8 cellular contexts compared by ENCODE assay signal in genomic region chr6:37048851-37049734, GRCh38. TPM values are rescaled to one million over a fixed set of nuclear protein-coding genes. Genes with fewer than 3 reads are reported as not detected.
DNase-seq lines count a peak whose midpoint lies in the region; ATAC-seq and TF ChIP-seq lines count a peak whose summit lies in the region.

No MANE protein-coding gene starts in this region.

- H3K14ac ChIP-seq in mesenchymal stem cell (ENCODE audit: low read length in 2 of 2), result no peak overlapping the region

- H3K27me3 Mint-ChIP-seq in T-helper 17 cell, result no peaks in the 10 kb centered on the region
- H3K27me3 Mint-ChIP-seq in stimulated activated naive B cell treated with anti-CD40 and anti-IgM and Interleukin-4, amounts not matched to agents 10 μg/mL and 1 μg/mL and 100 μg/mL, for 72 hours, result no peaks in the 10 kb centered on the region
- H3K27me3 Mint-ChIP-seq in Caco-2 (ENCODE audit: insufficient read depth, unreplicated experiment), result no peaks in the 10 kb centered on the region

- peak overlapping the region in 1 of 2 experiments; percentile 37 for H2BK12ac ChIP-seq in mesenchymal stem cell (ENCODE audit: low read length in 2 of 2)

- H2BK120ac ChIP-seq in mesenchymal stem cell (ENCODE audit: low read depth, low read length), result no peak overlapping the region

- H3K4me2 ChIP-seq in mesenchymal stem cell (ENCODE audit: low read length, poor library complexity, severe bottlenecking), result no peak overlapping the region

- no peak overlapping the region for H2BK5ac ChIP-seq in mesenchymal stem cell (ENCODE audit: low read depth, low read length, poor library complexity, severe bottlenecking)

- H4K91ac ChIP-seq in mesenchymal stem cell (ENCODE audit: low read length), result no peak overlapping the region

- H3K4me1 ChIP-seq in mesenchymal stem cell (ENCODE audit: control insufficient read depth, insufficient read depth, low read depth, low read length) (peaks cover 19% of the 10 kb centered on the region), Caco-2 (peaks cover 13% of the 10 kb centered on the region)

- DNase-seq in GM06990 (ENCODE audit: extremely low read depth, insufficient read length), result peak; percentile 57
- peak in 2 of 3 donors; percentile 42 to 57 for DNase-seq in T-helper 17 cell
- peak; percentile 75 for DNase-seq in astrocyte of the hippocampus (ENCODE audit: low read depth, low spot score)
- peak; percentile 90 for DNase-seq in mesenchymal stem cell
- peak; percentile 76 for DNase-seq in stimulated activated naive B cell treated with anti-CD40 and anti-IgM and Interleukin-4, amounts not matched to agents 10 μg/mL and 1 μg/mL and 100 μg/mL, for 72 hours
- no peak for DNase-seq in head of caudate nucleus
- no peak for DNase-seq in Caco-2

- H3K4ac ChIP-seq in mesenchymal stem cell (ENCODE audit: low read depth in 1 of 2, low read length in 2 of 2), result no peak overlapping the region

- no peaks in the 10 kb centered on the region for H3K36me3 Mint-ChIP-seq in T-helper 17 cell (ENCODE audit: low read depth)
- H3K36me3 Mint-ChIP-seq in stimulated activated naive B cell treated with anti-CD40 and anti-IgM and Interleukin-4, amounts not matched to agents 10 μg/mL and 1 μg/mL and 100 μg/mL, for 72 hours, result peaks cover 0 to 3% of the 10 kb centered on the region in 2 donors
- no peaks in the 10 kb centered on the region for H3K36me3 Mint-ChIP-seq in Caco-2 (ENCODE audit: insufficient read depth, unreplicated experiment)

- no peak overlapping the region for H3K23ac ChIP-seq in mesenchymal stem cell (ENCODE audit: low read length in 2 of 2)

- peak overlapping the region; percentile 17 for H3K9ac ChIP-seq in mesenchymal stem cell (ENCODE audit: low read length)

- H3K79me1 ChIP-seq in mesenchymal stem cell (replicated peaks; ENCODE audit: low read length, poor library complexity, severe bottlenecking), result no peaks in the 10 kb centered on the region

- no peak overlapping the region for H3K4me3 ChIP-seq in GM06990 (replicated peaks; ENCODE audit: low read depth, low read length)
- no peak overlapping the region for H3K4me3 ChIP-seq in mesenchymal stem cell (ENCODE audit: insufficient read depth in 1 of 2, low read depth in 1 of 2, low read length in 2 of 2)
- H3K4me3 ChIP-seq in Caco-2 (ENCODE audit: low read depth, low read length), result no peak overlapping the region

- peak overlapping the region; percentile 99 for H3K27ac Mint-ChIP-seq in T-helper 17 cell
- peak overlapping the region; percentile 96 for H3K27ac Mint-ChIP-seq in stimulated activated naive B cell treated with anti-CD40 and anti-IgM and Interleukin-4, amounts not matched to agents 10 μg/mL and 1 μg/mL and 100 μg/mL, for 72 hours
- no peak overlapping the region for H3K27ac Mint-ChIP-seq in Caco-2 (ENCODE audit: unreplicated experiment)

- H3K4me3 Mint-ChIP-seq in T-helper 17 cell (peak overlapping the region; percentile 93), Caco-2 (ENCODE audit: unreplicated experiment) (no peak overlapping the region)
- H3K4me3 Mint-ChIP-seq in stimulated activated naive B cell treated with anti-CD40 and anti-IgM and Interleukin-4, amounts not matched to agents 10 μg/mL and 1 μg/mL and 100 μg/mL, for 72 hours, result peak overlapping the region; percentile 38 to 66

- TF ChIP-seq CTCF in GM06990 (IDR thresholded peaks at IDR 0.05; ENCODE audit: insufficient read depth, low read length, poor library complexity, severe bottlenecking) (no peak), Caco-2 (IDR thresholded peaks at IDR 0.05; ENCODE audit: insufficient read depth in 1 of 2, low read depth in 1 of 2, low read length in 1 of 2, severe bottlenecking in 1 of 2, unreplicated experiment in 1 of 2) (no peak)

- CTCF ChIA-PET in Caco-2 (lab: Charles Lee), result interaction anchor here (1.0 kb wide), 1 partner anchor 161 kb away, joined by 3 read pairs; no protein-coding TSS in a partner anchor

- H3K27me3 ChIP-seq in GM06990 (replicated peaks; ENCODE audit: control insufficient read depth, insufficient read depth, low read length), result no peaks in the 10 kb centered on the region
- peaks cover 0 to 9% of the 10 kb centered on the region in 2 experiments for H3K27me3 ChIP-seq in mesenchymal stem cell (ENCODE audit: control insufficient read depth in 1 of 2, insufficient read depth in 1 of 2, low read length in 2 of 2)
- H3K27me3 ChIP-seq in Caco-2 (replicated peaks; ENCODE audit: control insufficient read depth, insufficient read depth, low read length), result no peaks in the 10 kb centered on the region

- BruUV-seq in Caco-2 (replicated peaks; lab: Mats Ljungman, UMichigan), result no TSS peak

- no peak overlapping the region for H3K18ac ChIP-seq in mesenchymal stem cell (ENCODE audit: low read depth in 1 of 2, low read length in 2 of 2)

- POLR2A ChIA-PET in Caco-2 (lab: Charles Lee), result no interaction called here

- H3K9me3 ChIP-seq in T-helper 17 cell (ENCODE audit: control insufficient read depth, low read length, poor library complexity, severe bottlenecking) (no peaks in the 10 kb centered on the region), mesenchymal stem cell (ENCODE audit: control insufficient read depth, low read length) (no peaks in the 10 kb centered on the region), Caco-2 (no peaks in the 10 kb centered on the region)

- H3K4me1 Mint-ChIP-seq in T-helper 17 cell, result peaks cover 46% of the 10 kb centered on the region
- peaks cover 41 to 54% of the 10 kb centered on the region in 2 donors for H3K4me1 Mint-ChIP-seq in stimulated activated naive B cell treated with anti-CD40 and anti-IgM and Interleukin-4, amounts not matched to agents 10 μg/mL and 1 μg/mL and 100 μg/mL, for 72 hours
- peaks cover 7% of the 10 kb centered on the region for H3K4me1 Mint-ChIP-seq in Caco-2 (ENCODE audit: low read depth, unreplicated experiment)

- peak; percentile 66 for ATAC-seq in HG02759 (IDR thresholded peaks at IDR 0.05; ENCODE audit: unreplicated experiment)
- peak; percentile 78 for ATAC-seq in T-helper 17 cell
- ATAC-seq in stimulated activated naive B cell treated with anti-CD40 and anti-IgM and Interleukin-4, amounts not matched to agents 10 μg/mL and 1 μg/mL and 100 μg/mL, for 72 hours (replicated peaks), result peak; percentile 74 to 78

- WGBS in mesenchymal stem cell, result 69% methylated on average over 17 of the region's 17 CpGs

- no peak overlapping the region for H4K8ac ChIP-seq in mesenchymal stem cell (ENCODE audit: low read length)

- H3K9me3 Mint-ChIP-seq in stimulated activated naive B cell treated with anti-CD40 and anti-IgM and Interleukin-4, amounts not matched to agents 10 μg/mL and 1 μg/mL and 100 μg/mL, for 72 hours, result no peaks in the 10 kb centered on the region
- no peaks in the 10 kb centered on the region for H3K9me3 Mint-ChIP-seq in Caco-2 (ENCODE audit: unreplicated experiment)

- no peak overlapping the region for H3K27ac ChIP-seq in mesenchymal stem cell (ENCODE audit: low read length, poor library complexity, severe bottlenecking)

- intact Hi-C loops in head of caudate nucleus (cut with DNase I) (no loop called here), Caco-2 (cut with micrococcal nuclease; ENCODE audit: unreplicated experiment) (no loop called here)

- no peaks in the 10 kb centered on the region for H3K36me3 ChIP-seq in GM06990 (ENCODE audit: control insufficient read depth, insufficient read depth, low read length)
- H3K36me3 ChIP-seq in mesenchymal stem cell (ENCODE audit: control insufficient read depth in 1 of 2, insufficient read depth in 2 of 2, low read depth in 1 of 2, low read length in 2 of 2), result no peaks in the 10 kb centered on the region
- no peaks in the 10 kb centered on the region for H3K36me3 ChIP-seq in Caco-2 (ENCODE audit: control insufficient read depth, insufficient read depth, low read length)

- no peak overlapping the region for H2BK15ac ChIP-seq in mesenchymal stem cell (ENCODE audit: low read depth, poor library complexity, severe bottlenecking)

- H2AK5ac ChIP-seq in mesenchymal stem cell (ENCODE audit: low read length, severe bottlenecking), result no peak overlapping the region

- no peak overlapping the region for H2AFZ ChIP-seq in mesenchymal stem cell (ENCODE audit: low read depth, low read length)

RNA-seq across cellular contexts. Expression of gene FGD2, which starts 43.6 kb away (rescaled TPM):
- total RNA-seq in T-helper 17 cell (10 to 100 TPM in 1 of 2 donors, 1 to 10 TPM in 1; 1.7 to 12.6 TPM), Caco-2 (2022) (not detected in 2 replicates)
- polyA plus RNA-seq in mesenchymal stem cell (2013, experiment 1 of 2), result 0.03 TPM
- polyA plus RNA-seq in mesenchymal stem cell (2013, experiment 2 of 2), result not detected

Comparison
In these comparisons a context has a peak if more than half of its experiments do, and no peak if none do; other contexts are left out.
1. DNase-seq: peak in GM06990 (single experiment), T-helper 17 cell (2 of 3), astrocyte of the hippocampus (single experiment), mesenchymal stem cell (single experiment) and stimulated activated naive B cell treated with anti-CD40 and anti-IgM and Interleukin-4, amounts not matched to agents 10 μg/mL and 1 μg/mL and 100 μg/mL, for 72 hours (single experiment); none in head of caudate nucleus (0 of 42) and Caco-2 (0 of 2).
2. Peak in every context shown above with its lines, with median percentiles within 50 percentile points of each other: ATAC-seq.